Comparison of ENCODE assay signal across 8 cellular contexts in the genomic region with DNA sequence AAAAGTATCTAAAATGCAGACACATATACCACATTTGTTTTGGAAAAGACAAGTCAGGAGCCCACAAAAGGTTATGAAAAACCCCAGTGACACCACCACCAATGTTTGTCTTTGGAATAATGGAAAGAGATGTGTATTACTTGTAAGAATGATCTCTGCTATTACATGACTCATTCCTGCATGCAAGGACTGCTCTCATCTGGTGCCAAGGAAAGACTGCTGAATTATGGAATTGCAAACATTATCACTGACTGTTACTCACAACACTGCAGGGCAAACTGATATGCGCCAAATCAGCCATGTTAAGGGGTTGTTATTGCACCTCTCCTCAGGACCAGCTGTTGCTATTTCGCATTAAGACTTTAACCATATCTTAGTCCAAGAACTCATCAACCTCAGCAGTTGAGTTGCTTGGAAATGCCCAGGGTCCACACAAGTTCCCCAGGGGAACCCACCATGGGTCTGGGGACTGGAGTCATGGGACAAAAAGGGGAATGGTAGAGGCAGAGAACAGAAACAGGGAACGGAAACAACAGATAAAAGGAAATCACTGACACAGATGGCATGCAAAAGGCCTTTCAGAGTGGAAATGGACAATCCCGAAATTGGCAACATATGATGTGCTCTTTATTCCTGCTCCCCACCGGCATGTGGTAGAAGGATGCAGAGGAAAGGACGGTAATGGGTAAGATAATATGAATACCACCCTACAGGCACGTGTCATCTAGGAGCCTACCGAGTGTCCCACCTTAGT. TPM values are rescaled to one million over a fixed set of nuclear protein-coding genes. Genes with fewer than 3 reads are reported as not detected.
DNase-seq lines count a peak whose midpoint lies in the region; ATAC-seq and TF ChIP-seq lines count a peak whose summit lies in the region.

No MANE protein-coding gene starts in this region.

- H3K4me1 ChIP-seq in esophagus squamous epithelium = peaks cover 70 to 98% (median 87%) of the 10 kb centered on the region in 3 donors
- H3K4me1 ChIP-seq in prostate gland (replicated peaks) = peaks cover 33% of the 10 kb centered on the region
- H3K4me1 ChIP-seq in GM23338 (ENCODE audit: insufficient read depth) = peaks cover 49% of the 10 kb centered on the region

- no peaks in the 10 kb centered on the region for H3F3A ChIP-seq in GM23338 (replicated peaks; ENCODE audit: low read depth)

- peak overlapping the region; percentile 54 to 92 (median 88) for H3K27ac ChIP-seq in esophagus squamous epithelium
- peak overlapping the region; percentile 74 to 90 for H3K27ac ChIP-seq in prostate gland
- no peak overlapping the region for H3K27ac ChIP-seq in GM23338 (ENCODE audit: low read depth)

- H3K27me3 ChIP-seq in esophagus squamous epithelium (no peaks in the 10 kb centered on the region), prostate gland (replicated peaks; ENCODE audit: insufficient read depth) (no peaks in the 10 kb centered on the region), GM23338 (ENCODE audit: insufficient read depth) (no peaks in the 10 kb centered on the region)

- TF ChIP-seq CTCF in esophagus squamous epithelium (IDR thresholded peaks at IDR 0.05) (no peak), prostate gland (IDR thresholded peaks at IDR 0.05) (no peak), GM23338 (conservative IDR thresholded peaks at IDR 0.05; ENCODE audit: low read depth in 2 of 2) (no peak)

- H3K4me3 Mint-ChIP-seq in GM23338 = no peak overlapping the region

- WGBS in esophagus squamous epithelium, 2 donors = 24 to 40% methylated on average over 8 of the region's 8 CpGs
- WGBS in prostate gland = 40% methylated on average over 8 of the region's 8 CpGs

- H3K27ac Mint-ChIP-seq in GM23338 = no peak overlapping the region

- peaks cover 79% of the 10 kb centered on the region for H3K4me1 Mint-ChIP-seq in GM23338

- H3K27me3 Mint-ChIP-seq in GM23338 (ENCODE audit: insufficient read depth, low read depth, poor library complexity) = peaks cover 10% of the 10 kb centered on the region

- peaks cover 100% of the 10 kb centered on the region for H3K79me2 ChIP-seq in GM23338 (replicated peaks; ENCODE audit: insufficient read depth)

- no peak overlapping the region for H3K4me2 ChIP-seq in GM23338

- H3K9me3 ChIP-seq in esophagus squamous epithelium (no peaks in the 10 kb centered on the region), prostate gland (no peaks in the 10 kb centered on the region)

- DNase-seq in COLO668 (lab: John Stamatoyannopoulos, UW; ENCODE audit: unreplicated experiment) (peak; percentile 40), RKO (ENCODE audit: low spot score) (peak; percentile 67), esophagus squamous epithelium (lab: John Stamatoyannopoulos, UW) (no peak), prostate gland (ENCODE audit: low spot score) (peak; percentile 64), NCI-H2029 (lab: John Stamatoyannopoulos, UW) (no peak), NCI-H82 treated with DMSO at 0.1 percent for 48 hours (lab: John Stamatoyannopoulos, UW; ENCODE audit: unreplicated experiment) (no peak), GM23338 (ENCODE audit: low spot score) (no peak), KG1 (lab: John Stamatoyannopoulos, UW) (no peak)

- no peaks in the 10 kb centered on the region for H3K9me3 Mint-ChIP-seq in GM23338

- TF ChIP-seq POLR2A in esophagus squamous epithelium (IDR thresholded peaks at IDR 0.05) (no peak), prostate gland (IDR thresholded peaks at IDR 0.05) (no peak)

- intact Hi-C loops in esophagus squamous epithelium (cut with DNase I) (no loop called here), prostate gland (cut with DNase I) (no loop called here)

- H3K36me3 Mint-ChIP-seq in GM23338 (ENCODE audit: low read depth) = no peaks in the 10 kb centered on the region

- peaks cover 98% of the 10 kb centered on the region for H4K20me1 ChIP-seq in GM23338 (replicated peaks; ENCODE audit: insufficient read depth)

- no peak overlapping the region for H2AFZ ChIP-seq in GM23338

- H3K4me3 ChIP-seq in esophagus squamous epithelium (peak overlapping the region in 1 of 4 donors; percentile 7), prostate gland (no peak overlapping the region), GM23338 (no peak overlapping the region)

- no peaks in the 10 kb centered on the region for H3K9me2 ChIP-seq in GM23338 (ENCODE audit: insufficient read depth)

- H3K36me3 ChIP-seq in esophagus squamous epithelium (peaks cover 0 to 15% (median 0%) of the 10 kb centered on the region in 3 donors), prostate gland (no peaks in the 10 kb centered on the region), GM23338 (ENCODE audit: insufficient read depth) (no peaks in the 10 kb centered on the region)

- ATAC-seq in GM23338 = no peak

TF ChIP-seq in GM23338, 12 proteins besides CTCF, POLR2A, EP300 and RAD21:
- TF ChIP-seq STAT1 (IDR thresholded peaks at IDR 0.05; ENCODE audit: unreplicated experiment) (no peak), ZNF331 (CRISPR knock-in tag; IDR thresholded peaks at IDR 0.05; ENCODE audit: low read depth) (no peak), JUNB (IDR thresholded peaks at IDR 0.05; ENCODE audit: unreplicated experiment) (no peak), CREB1 (CRISPR knock-in tag; IDR thresholded peaks at IDR 0.05; ENCODE audit: low read depth) (no peak)

RNA-seq across cellular contexts. Expression of gene CAPZB, which starts 34.4 kb away (rescaled TPM):
- total RNA-seq in esophagus squamous epithelium = 100 to 1,000 TPM in 3 of 4 donors, 10 to 100 TPM in 1; 89.4 to 146 (median 126) TPM
- total RNA-seq in prostate gland = 100 to 1,000 TPM; 139 to 150 TPM
- total RNA-seq in GM23338 (2014; rRNA removed; shearing (Covaris generic)) = 183 and 195 TPM in 2 replicates
- 320 and 348 TPM in 2 replicates for polyA plus RNA-seq in GM23338 (2016; fragmentation: Nextera tagmentation; extraction: Ambion mirVana)

Comparison
In these comparisons a context has a peak if more than half of its experiments do, and no peak if none do; other contexts are left out.
1. DNase-seq: peak in COLO668 (single experiment), RKO (single experiment) and prostate gland (single experiment); none in esophagus squamous epithelium (single experiment), NCI-H2029 (single experiment), NCI-H82 treated with DMSO at 0.1 percent for 48 hours (single experiment), GM23338 (single experiment) and KG1 (single experiment).